Comparison of ENCODE assay signal across 9 cellular contexts in the genomic region with DNA sequence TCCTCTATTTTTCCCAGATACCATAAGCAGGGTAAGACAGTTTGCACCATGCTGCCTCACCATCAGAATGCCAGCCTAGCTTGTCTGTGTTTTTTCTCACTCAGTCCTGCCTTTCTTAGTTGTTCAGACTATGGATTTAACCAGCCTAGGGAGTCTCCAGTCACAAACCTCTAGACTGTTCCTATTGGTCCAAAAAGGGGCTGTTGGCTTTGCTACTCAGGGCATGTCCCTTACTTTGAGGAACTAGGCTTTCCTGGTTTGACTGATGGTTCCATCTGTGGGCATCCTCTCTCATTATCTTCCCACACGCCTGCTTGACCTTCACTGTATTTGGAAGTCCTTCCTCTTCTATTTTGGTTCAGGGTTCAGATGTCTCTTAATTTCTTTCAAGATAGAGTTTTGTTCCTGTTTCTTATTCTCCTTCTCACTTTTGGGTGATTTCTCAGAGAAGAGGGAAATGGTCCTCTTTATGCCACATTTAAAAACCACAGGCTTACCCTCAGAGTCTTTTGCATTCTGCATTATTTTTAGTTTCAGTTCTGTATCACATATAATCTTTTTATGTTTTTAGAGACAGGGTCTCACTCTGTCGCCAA. TPM values are rescaled to one million over a fixed set of nuclear protein-coding genes. Genes with fewer than 3 reads are reported as not detected.
DNase-seq lines count a peak whose midpoint lies in the region; ATAC-seq and TF ChIP-seq lines count a peak whose summit lies in the region.
"Had no signal": no experiment of that assay in that cellular context is flagged by ENCODE, and none has a peak within 500 bp of the region (broad histone marks: within the 10 kb centered on the region; RNA-seq: fewer than 3 reads in every experiment).

No MANE protein-coding gene starts in this region.

- peaks cover 49% of the 10 kb centered on the region for H3K4me1 ChIP-seq in OCI-LY1 (ENCODE audit: insufficient read depth, low read length, severe bottlenecking)
- peaks cover 24% of the 10 kb centered on the region for H3K4me1 ChIP-seq in neural progenitor cell
- H3K4me1 ChIP-seq: SJCRH30 had no signal

- intact Hi-C loops in activated CD4-positive, alpha-beta T cell treated with anti-CD3 and anti-CD28 coated beads for 36 hours (cut with DNase I, micrococcal nuclease), result no loop called here

- peaks cover 17% of the 10 kb centered on the region for H3K4me1 Mint-ChIP-seq in activated CD4-positive, alpha-beta T cell treated with anti-CD3 and anti-CD28 coated beads for 36 hours
- peaks cover 17 to 48% (median 28%) of the 10 kb centered on the region in 4 donors for H3K4me1 Mint-ChIP-seq in naive thymus-derived CD8-positive, alpha-beta T cell
- peaks cover 12% of the 10 kb centered on the region for H3K4me1 Mint-ChIP-seq in neural progenitor cell

- H3K4me3 ChIP-seq in OCI-LY1 (ENCODE audit: low read depth, low read length, poor library complexity, severe bottlenecking) (peak overlapping the region; percentile 53), neural progenitor cell (no peak overlapping the region)
- H3K4me3 ChIP-seq: SJCRH30 had no signal

- peaks cover 8% of the 10 kb centered on the region for H3K27me3 Mint-ChIP-seq in activated CD4-positive, alpha-beta T cell treated with anti-CD3 and anti-CD28 coated beads for 36 hours
- H3K27me3 Mint-ChIP-seq in naive thymus-derived CD8-positive, alpha-beta T cell, result peaks cover 0 to 19% (median 5%) of the 10 kb centered on the region in 5 donors
- peaks cover 1% of the 10 kb centered on the region for H3K27me3 Mint-ChIP-seq in neural progenitor cell (ENCODE audit: insufficient read depth, low read depth)

- H3F3A ChIP-seq in OCI-LY1 (ENCODE audit: insufficient read depth, low read length), result no peaks in the 10 kb centered on the region
- H3F3A ChIP-seq in neural progenitor cell (ENCODE audit: low read depth), result peaks cover 18% of the 10 kb centered on the region

- H4K20me1 ChIP-seq in OCI-LY1 (ENCODE audit: insufficient read depth, low read length), result no peaks in the 10 kb centered on the region
- no peaks in the 10 kb centered on the region for H4K20me1 ChIP-seq in neural progenitor cell (ENCODE audit: low read depth)

- no peaks in the 10 kb centered on the region for H3K27me3 ChIP-seq in OCI-LY1 (ENCODE audit: insufficient read depth, low read length)
- H3K27me3 ChIP-seq in neural progenitor cell, result no peaks in the 10 kb centered on the region
- H3K27me3 ChIP-seq: SJCRH30 had no signal

- H3K27ac Mint-ChIP-seq in activated CD4-positive, alpha-beta T cell treated with anti-CD3 and anti-CD28 coated beads for 36 hours, result peak overlapping the region; percentile 7
- H3K27ac Mint-ChIP-seq in naive thymus-derived CD8-positive, alpha-beta T cell, result peak overlapping the region in 4 of 10 donors; percentile 16 to 73 (median 54)
- H3K27ac Mint-ChIP-seq in neural progenitor cell, result no peak overlapping the region

- H3K4me2 ChIP-seq in OCI-LY1 (ENCODE audit: low read length), result peak overlapping the region; percentile 91
- no peak overlapping the region for H3K4me2 ChIP-seq in neural progenitor cell

- H3K27ac ChIP-seq in OCI-LY1 (ENCODE audit: low read depth, low read length, poor library complexity, severe bottlenecking), result peak overlapping the region; percentile 96
- H3K27ac ChIP-seq in neural progenitor cell, result no peak overlapping the region
- H3K27ac ChIP-seq: SJCRH30 had no signal

- no peak for TF ChIP-seq CTCF in OCI-LY1 (IDR thresholded peaks at IDR 0.05; ENCODE audit: low read length)
- no peak for TF ChIP-seq CTCF in neural progenitor cell (IDR thresholded peaks at IDR 0.05)

- H3K36me3 ChIP-seq in OCI-LY1 (ENCODE audit: insufficient read depth, low read length) (no peaks in the 10 kb centered on the region), neural progenitor cell (no peaks in the 10 kb centered on the region)
- H3K36me3 ChIP-seq: SJCRH30 had no signal

- H3K79me2 ChIP-seq in OCI-LY1 (ENCODE audit: insufficient read depth, low read length) (no peaks in the 10 kb centered on the region), neural progenitor cell (ENCODE audit: low read depth) (no peaks in the 10 kb centered on the region)

- ATAC-seq in activated CD4-positive, alpha-beta T cell treated with anti-CD3 and anti-CD28 coated beads for 36 hours, result peak; percentile 74
- ATAC-seq in HG02852 (IDR thresholded peaks at IDR 0.05; ENCODE audit: unreplicated experiment), result peak; percentile 77
- peak; percentile 53 to 67 for ATAC-seq in naive thymus-derived CD8-positive, alpha-beta T cell

- CTCF ChIA-PET in activated CD4-positive, alpha-beta T cell treated with anti-CD3 and anti-CD28 coated beads for 36 hours (lab: Charles Lee), result interaction anchor here (1.4 kb wide), 1 partner anchor 10 kb away, joined by 3 read pairs; no protein-coding TSS in a partner anchor

- H3K9me3 Mint-ChIP-seq in activated CD4-positive, alpha-beta T cell treated with anti-CD3 and anti-CD28 coated beads for 36 hours (ENCODE audit: low read depth), result no peaks in the 10 kb centered on the region
- H3K9me3 Mint-ChIP-seq in naive thymus-derived CD8-positive, alpha-beta T cell, result no peaks in the 10 kb centered on the region
- peaks cover 4% of the 10 kb centered on the region for H3K9me3 Mint-ChIP-seq in neural progenitor cell

- H3K36me3 Mint-ChIP-seq in activated CD4-positive, alpha-beta T cell treated with anti-CD3 and anti-CD28 coated beads for 36 hours (ENCODE audit: low read depth), result no peaks in the 10 kb centered on the region
- H3K36me3 Mint-ChIP-seq in naive thymus-derived CD8-positive, alpha-beta T cell, result no peaks in the 10 kb centered on the region
- no peaks in the 10 kb centered on the region for H3K36me3 Mint-ChIP-seq in neural progenitor cell

- no peaks in the 10 kb centered on the region for H3K9me3 ChIP-seq in OCI-LY1 (ENCODE audit: low read length)
- no peaks in the 10 kb centered on the region for H3K9me3 ChIP-seq in neural progenitor cell (ENCODE audit: low read depth)
- H3K9me3 ChIP-seq: SJCRH30 had no signal

- H3K9me2 ChIP-seq in OCI-LY1 (ENCODE audit: low read depth, low read length), result no peaks in the 10 kb centered on the region

- peak overlapping the region; percentile 65 for H3K9ac ChIP-seq in OCI-LY1 (ENCODE audit: low read length)
- no peak overlapping the region for H3K9ac ChIP-seq in neural progenitor cell

- no peak for DNase-seq in activated CD4-positive, alpha-beta T cell treated with anti-CD3 and anti-CD28 coated beads for 36 hours
- no peak for DNase-seq in activated CD4-positive, alpha-beta T cell treated with anti-CD3 and anti-CD28 coated beads, Interleukin-2, amount 50 U/mL, for 1 hour
- DNase-seq in naive thymus-derived CD8-positive, alpha-beta T cell, result peak in 1 of 10 donors; percentile 14
- DNase-seq in NCI-H2081 (lab: John Stamatoyannopoulos, UW), result no peak
- no peak for DNase-seq in neural progenitor cell (ENCODE audit: low spot score)
- no peak for DNase-seq in NCI-H2196 (lab: John Stamatoyannopoulos, UW; ENCODE audit: unreplicated experiment)

- POLR2A ChIA-PET in activated CD4-positive, alpha-beta T cell treated with anti-CD3 and anti-CD28 coated beads for 36 hours (lab: Charles Lee), result no interaction called here
- POLR2A ChIA-PET in naive thymus-derived CD8-positive, alpha-beta T cell (lab: Charles Lee), result no interaction called here

- no peak overlapping the region for H3K4me3 Mint-ChIP-seq in activated CD4-positive, alpha-beta T cell treated with anti-CD3 and anti-CD28 coated beads for 36 hours
- H3K4me3 Mint-ChIP-seq in naive thymus-derived CD8-positive, alpha-beta T cell, result peak overlapping the region; percentile 11 to 81 (median 64)
- no peak overlapping the region for H3K4me3 Mint-ChIP-seq in neural progenitor cell

- H2AFZ ChIP-seq in OCI-LY1 (ENCODE audit: low read length), result no peak overlapping the region
- H2AFZ ChIP-seq in neural progenitor cell (replicated peaks), result no peak overlapping the region

RNA-seq across cellular contexts. Expression of a gene that starts 31.3 kb away (rescaled TPM):
- total RNA-seq in activated CD4-positive, alpha-beta T cell treated with anti-CD3 and anti-CD28 coated beads for 36 hours, result 10 to 100 TPM; 25.8 to 32.5 TPM
- 10 to 100 TPM; 51.6 to 61.4 TPM for total RNA-seq in naive thymus-derived CD8-positive, alpha-beta T cell
- polyA plus RNA-seq in naive thymus-derived CD8-positive, alpha-beta T cell, result 10 to 100 TPM; 11.4 to 18.1 (median 17.5) TPM
- total RNA-seq in neural progenitor cell (ENCODE audit: low replicate concordance), result 25.4 and 59.4 TPM in 2 replicates

RNA-seq across cellular contexts. Expression of a gene that starts 59.9 kb away (rescaled TPM):
- total RNA-seq in activated CD4-positive, alpha-beta T cell treated with anti-CD3 and anti-CD28 coated beads for 36 hours, result not detected
- total RNA-seq in naive thymus-derived CD8-positive, alpha-beta T cell, result not detected
- under 1 TPM in 1 of 3 donors, not detected in 2; 0.63 TPM for polyA plus RNA-seq in naive thymus-derived CD8-positive, alpha-beta T cell
- not detected in 2 replicates for total RNA-seq in neural progenitor cell (ENCODE audit: low replicate concordance)
- total RNA-seq: SJCRH30 had no signal

Comparison
In these comparisons a context has a peak if more than half of its experiments do, and no peak if none do; other contexts are left out.
1. H3K4me3 Mint-ChIP-seq: peak in naive thymus-derived CD8-positive, alpha-beta T cell (10 of 10); none in activated CD4-positive, alpha-beta T cell treated with anti-CD3 and anti-CD28 coated beads for 36 hours (single experiment) and neural progenitor cell (single experiment).
2. Peak in every context shown above with its lines, with median percentiles within 50 percentile points of each other: ATAC-seq.